ENCODE assay signal across 8 cellular contexts in genomic region chrX:12946838-12947544, GRCh38. TPM values are rescaled to one million over a fixed set of nuclear protein-coding genes. Genes with fewer than 3 reads are reported as not detected.
DNase-seq lines count a peak whose midpoint lies in the region; ATAC-seq, FAIRE-seq and TF ChIP-seq lines count a peak whose summit lies in the region.

No MANE protein-coding gene starts in this region.

- no peak for FAIRE-seq in D721Med (lab: Jason Lieb, UNC)

- intact Hi-C loops in dorsolateral prefrontal cortex (cut with DNase I) (loop anchor here in 1 of 2 donors (5.0 to 10.0 kb wide), 3 partner anchors 540 to 1085 kb away; no protein-coding TSS in a partner anchor), lower leg skin (cut with DNase I; ENCODE audit: low total_unique reads) (loop anchor here (10.0 kb wide), 1 partner anchor 538 kb away; no protein-coding TSS in a partner anchor)

- TF ChIP-seq CTCF in D721Med (IDR thresholded peaks at IDR 0.05; ENCODE audit: insufficient read depth, missing control alignments) (peak; percentile 81), dorsolateral prefrontal cortex (IDR thresholded peaks at IDR 0.05 in 54 of 56, conservative IDR thresholded peaks at IDR 0.05 in 2 of 56; ENCODE audit: low read depth in 1 of 56, partially characterized antibody in 56 of 56) (peak; percentile 42 to 93 (median 83)), lower leg skin (IDR thresholded peaks at IDR 0.05) (peak in 1 of 3 donors; percentile 52)

- no peak overlapping the region for H3K4me3 ChIP-seq in dorsolateral prefrontal cortex
- no peak overlapping the region for H3K4me3 ChIP-seq in lower leg skin (ENCODE audit: low read depth, poor library complexity, severe bottlenecking)

- H3K27ac ChIP-seq in dorsolateral prefrontal cortex, result peak overlapping the region in 3 of 59 donors; percentile 9 to 45 (median 28)

- peaks cover 0 to 41% (median 4%) of the 10 kb centered on the region in 45 donors for H3K27me3 ChIP-seq in dorsolateral prefrontal cortex

- DNase-seq in D721Med (ENCODE audit: insufficient read length, low spot score), result no peak
- DNase-seq in NCI-H524 (lab: John Stamatoyannopoulos, UW), result peak; percentile 81 to 90
- peak; percentile 62 to 85 for DNase-seq in activated CD4-positive, alpha-beta T cell treated with anti-CD3 and anti-CD28 coated beads for 4 hours
- DNase-seq in dorsolateral prefrontal cortex, result peak in 3 of 10 donors; percentile 38 to 45 (median 44)
- peak; percentile 64 to 94 for DNase-seq in lower leg skin (ENCODE audit: low spot score in 2 of 2)
- peak; percentile 56 for DNase-seq in stimulated activated CD8-positive, alpha-beta memory T cell treated with anti-CD3 and anti-CD28 coated beads, Interleukin-15, amount 100 ng/mL, for 1 hour (ENCODE audit: low read depth)

- TF ChIP-seq POLR2A in lower leg skin (IDR thresholded peaks at IDR 0.05), result no peak

- ATAC-seq in HG03097 (IDR thresholded peaks at IDR 0.05; ENCODE audit: low FRiP score, unreplicated experiment), result peak; percentile 33
- ATAC-seq in GM19324 (IDR thresholded peaks at IDR 0.05; ENCODE audit: low FRiP score, unreplicated experiment), result no peak

- 28 to 32% methylated on average over 5 of the region's 5 CpGs for WGBS in lower leg skin, 2 donors

RNA-seq across cellular contexts. Expression of gene TMSB4X, which starts 27.9 kb away (rescaled TPM):
- total RNA-seq in dorsolateral prefrontal cortex (1,000 to 10,000 TPM; 1,088 to 2,217 (median 1,674) TPM), lower leg skin (1,000 to 10,000 TPM; 1,261 to 2,736 (median 1,532) TPM)

RNA-seq across cellular contexts. Expression of gene TLR8, which starts 40.6 kb away (rescaled TPM):
- total RNA-seq in dorsolateral prefrontal cortex (1 to 10 TPM in 16 of 120 experiments, under 1 TPM in 89, not detected in 15; 0.10 to 2.1 (median 0.44) TPM), lower leg skin (under 1 TPM; 0.08 to 0.84 (median 0.52) TPM)
